16 cellular contexts compared by ENCODE assay signal in genomic region chrX:129347291-129347690, GRCh38.
A peak's percentile ranks its signal among the peaks of the same experiment; 100 is the strongest.
DNase-seq lines count a peak whose midpoint lies in the region; ATAC-seq and TF ChIP-seq lines count a peak whose summit lies in the region.
"Had no signal": no experiment of that assay in that cellular context is flagged by ENCODE, and none has a peak within 500 bp of the region (broad histone marks: within the 10 kb centered on the region; RNA-seq: fewer than 3 reads in every experiment).

No MANE protein-coding gene starts in this region.

- H3K27ac ChIP-seq in PC-9, result no peak overlapping the region
- H3K27ac ChIP-seq in neural progenitor cell, result no peak overlapping the region
- H3K27ac ChIP-seq: adrenal gland, coronary artery, esophagus muscularis mucosa, skin epidermis had no signal

- ATAC-seq in GM18505 (IDR thresholded peaks at IDR 0.05; ENCODE audit: unreplicated experiment), result peak; percentile 76
- ATAC-seq in HG02870 (IDR thresholded peaks at IDR 0.05; ENCODE audit: unreplicated experiment), result peak; percentile 57
- no peak for ATAC-seq in stimulated activated naive B cell treated with anti-CD40 and anti-IgM and Interleukin-4, amounts not matched to agents 10 μg/mL and 1 μg/mL and 100 μg/mL, for 72 hours (replicated peaks)
- ATAC-seq: T-cell had no signal

- no peaks in the 10 kb centered on the region; the same call in 1 of the 2 replicates for H3K9me2 ChIP-seq in PC-9 (ENCODE audit: insufficient read depth)

- no peaks in the 10 kb centered on the region for H3K79me2 ChIP-seq in PC-9 (ENCODE audit: low read depth)
- H3K79me2 ChIP-seq in neural progenitor cell (ENCODE audit: low read depth), result no peaks in the 10 kb centered on the region

- TF ChIP-seq POLR2A in GM18505 (IDR thresholded peaks at IDR 0.05; ENCODE audit: borderline replicate concordance, extremely low read depth, insufficient read depth, insufficient read length), result no peak

- intact Hi-C loops in PC-9 (cut with micrococcal nuclease; ENCODE audit: unreplicated experiment), result no loop called here

- CTCF ChIA-PET in PC-9 (lab: Charles Lee), result no interaction called here

- BruUV-seq in PC-9 (replicated peaks; lab: Mats Ljungman, UMichigan), result no TSS peak

- H3K4me1 ChIP-seq in PC-9 (replicated peaks; ENCODE audit: insufficient read depth), result no peaks in the 10 kb centered on the region
- no peaks in the 10 kb centered on the region for H3K4me1 ChIP-seq in neural progenitor cell
- H3K4me1 ChIP-seq: adrenal gland, esophagus muscularis mucosa had no signal

- no peak overlapping the region for H3K4me3 Mint-ChIP-seq in neural progenitor cell
- H3K4me3 Mint-ChIP-seq in stimulated activated naive B cell treated with anti-CD40 and anti-IgM and Interleukin-4, amounts not matched to agents 10 μg/mL and 1 μg/mL and 100 μg/mL, for 72 hours, result no peak overlapping the region
- H3K4me3 Mint-ChIP-seq: T-cell had no signal

- H3K27me3 Mint-ChIP-seq in neural progenitor cell (ENCODE audit: insufficient read depth, low read depth), result no peaks in the 10 kb centered on the region
- H3K27me3 Mint-ChIP-seq in stimulated activated naive B cell treated with anti-CD40 and anti-IgM and Interleukin-4, amounts not matched to agents 10 μg/mL and 1 μg/mL and 100 μg/mL, for 72 hours, result no peaks in the 10 kb centered on the region

- no peaks in the 10 kb centered on the region for H4K20me1 ChIP-seq in PC-9 (ENCODE audit: insufficient read depth)
- H4K20me1 ChIP-seq in neural progenitor cell (ENCODE audit: low read depth), result no peaks in the 10 kb centered on the region

- no peaks in the 10 kb centered on the region for H3F3A ChIP-seq in PC-9 (ENCODE audit: insufficient read depth, low read depth)
- no peaks in the 10 kb centered on the region for H3F3A ChIP-seq in neural progenitor cell (ENCODE audit: low read depth)

- no peak overlapping the region for H3K27ac Mint-ChIP-seq in neural progenitor cell
- H3K27ac Mint-ChIP-seq in stimulated activated naive B cell treated with anti-CD40 and anti-IgM and Interleukin-4, amounts not matched to agents 10 μg/mL and 1 μg/mL and 100 μg/mL, for 72 hours, result no peak overlapping the region
- H3K27ac Mint-ChIP-seq: T-cell had no signal

- peaks cover 7% of the 10 kb centered on the region for H3K36me3 Mint-ChIP-seq in neural progenitor cell
- peaks cover 0 to 1% of the 10 kb centered on the region in 2 donors for H3K36me3 Mint-ChIP-seq in stimulated activated naive B cell treated with anti-CD40 and anti-IgM and Interleukin-4, amounts not matched to agents 10 μg/mL and 1 μg/mL and 100 μg/mL, for 72 hours
- H3K36me3 Mint-ChIP-seq: T-cell had no signal

- no peak overlapping the region for H3K9ac ChIP-seq in neural progenitor cell

- H3K4me3 ChIP-seq in PC-9, result no peak overlapping the region
- H3K4me3 ChIP-seq in neural progenitor cell, result no peak overlapping the region
- H3K4me3 ChIP-seq: adrenal gland, coronary artery, esophagus muscularis mucosa, skin epidermis had no signal

- H3K4me1 Mint-ChIP-seq in neural progenitor cell, result no peaks in the 10 kb centered on the region
- no peaks in the 10 kb centered on the region for H3K4me1 Mint-ChIP-seq in stimulated activated naive B cell treated with anti-CD40 and anti-IgM and Interleukin-4, amounts not matched to agents 10 μg/mL and 1 μg/mL and 100 μg/mL, for 72 hours

- H3K27me3 ChIP-seq in PC-9 (ENCODE audit: insufficient read depth, low read depth) (no peaks in the 10 kb centered on the region), neural progenitor cell (peaks cover 23% of the 10 kb centered on the region)
- H3K27me3 ChIP-seq: adrenal gland, esophagus muscularis mucosa had no signal

- H2AFZ ChIP-seq in PC-9 (no peak overlapping the region), neural progenitor cell (replicated peaks) (no peak overlapping the region)

- POLR2A ChIA-PET in PC-9 (lab: Charles Lee; ENCODE audit: unreplicated experiment), result no interaction called here

- peaks cover 14% of the 10 kb centered on the region for H3K9me3 Mint-ChIP-seq in neural progenitor cell
- peaks cover 3 to 7% of the 10 kb centered on the region in 2 donors for H3K9me3 Mint-ChIP-seq in stimulated activated naive B cell treated with anti-CD40 and anti-IgM and Interleukin-4, amounts not matched to agents 10 μg/mL and 1 μg/mL and 100 μg/mL, for 72 hours

- DNase-seq in PC-9, result no peak
- DNase-seq in neural progenitor cell (ENCODE audit: low spot score), result peak; percentile 3
- DNase-seq in NCI-H226, result no peak
- no peak for DNase-seq in NCI-H1105 treated with DMSO at 0.1 percent for 48 hours (lab: John Stamatoyannopoulos, UW)
- DNase-seq in stimulated activated naive B cell treated with anti-CD40 and anti-IgM and Interleukin-4, amounts not matched to agents 10 μg/mL and 1 μg/mL and 100 μg/mL, for 72 hours, result no peak
- DNase-seq: activated CD4-positive, alpha-beta T cell treated with anti-CD3 and anti-CD28 coated beads for 1 hour; activated T-cell treated with anti-CD3 and anti-CD28 coated beads, Interleukin-2, amount 50 U/mL, for 1 hour; adrenal gland; hippocampal formation; Kasumi-1; T-cell had no signal

- TF ChIP-seq CTCF in PC-9 (conservative IDR thresholded peaks at IDR 0.05), result peak; percentile 53; the same call in 1 of the 2 replicates
- TF ChIP-seq CTCF in neural progenitor cell (IDR thresholded peaks at IDR 0.05), result peak; percentile 23

- H3K4me2 ChIP-seq in PC-9 (no peak overlapping the region), neural progenitor cell (no peak overlapping the region)

- no peaks in the 10 kb centered on the region for H3K36me3 ChIP-seq in PC-9 (ENCODE audit: low read depth)
- no peaks in the 10 kb centered on the region for H3K36me3 ChIP-seq in neural progenitor cell
- H3K36me3 ChIP-seq: adrenal gland, esophagus muscularis mucosa had no signal

- H3K9me3 ChIP-seq in PC-9 (ENCODE audit: insufficient read depth, low read depth) (0 out of 2 replicates have a peak, but pooled peaks cover 7% of the 10 kb centered on the region), neural progenitor cell (ENCODE audit: low read depth) (no peaks in the 10 kb centered on the region)

Comparison
In these comparisons a context has a peak if more than half of its experiments do, and no peak if none do; other contexts are left out.
1. ATAC-seq: peak in GM18505 (single experiment) and HG02870 (single experiment); none in stimulated activated naive B cell treated with anti-CD40 and anti-IgM and Interleukin-4, amounts not matched to agents 10 μg/mL and 1 μg/mL and 100 μg/mL, for 72 hours (0 of 2).